In the genomic region with DNA sequence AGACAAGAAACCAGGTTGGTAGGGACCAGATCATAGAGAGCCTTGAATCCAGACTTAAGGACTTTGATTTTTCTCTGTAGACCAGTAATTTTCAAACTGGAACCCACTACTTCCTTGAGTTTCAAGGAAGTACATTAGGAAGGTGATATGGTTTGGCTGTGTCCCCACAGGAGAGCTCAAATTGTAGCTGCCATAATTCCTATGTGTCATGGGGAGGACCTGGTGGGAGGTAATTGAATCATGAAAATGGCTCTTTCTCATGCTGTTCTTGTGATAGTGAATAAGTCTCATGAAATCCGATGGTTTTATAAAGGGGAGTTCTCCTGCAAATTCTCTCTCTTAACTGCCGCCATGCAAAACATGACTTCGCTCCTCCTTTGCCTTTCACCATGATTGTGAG, we compare ENCODE assay signal across 4 cellular contexts. TPM values are rescaled to one million over a fixed set of nuclear protein-coding genes. Genes with fewer than 3 reads are reported as not detected.
"Had no signal": no experiment of that assay in that cellular context is flagged by ENCODE, and none has a peak within 500 bp of the region (broad histone marks: within the 10 kb centered on the region; RNA-seq: fewer than 3 reads in every experiment).

No MANE protein-coding gene starts in this region.

- ATAC-seq: GM12878 had no signal

- H3K4me3 ChIP-seq: GM12878 had no signal

- DNase-seq: GDM1, GF-D8 had no signal

RNA-seq across cellular contexts. Expression of gene PRKAA2, which starts 10.1 kb away (rescaled TPM):
- total RNA-seq: G401, GM12878 had no signal

RNA-seq across cellular contexts. Expression of gene PLPP3, which starts 55.6 kb away (rescaled TPM):
- total RNA-seq: G401 had no signal
